ENCODE assay signal across 8 cellular contexts in the genomic region with DNA sequence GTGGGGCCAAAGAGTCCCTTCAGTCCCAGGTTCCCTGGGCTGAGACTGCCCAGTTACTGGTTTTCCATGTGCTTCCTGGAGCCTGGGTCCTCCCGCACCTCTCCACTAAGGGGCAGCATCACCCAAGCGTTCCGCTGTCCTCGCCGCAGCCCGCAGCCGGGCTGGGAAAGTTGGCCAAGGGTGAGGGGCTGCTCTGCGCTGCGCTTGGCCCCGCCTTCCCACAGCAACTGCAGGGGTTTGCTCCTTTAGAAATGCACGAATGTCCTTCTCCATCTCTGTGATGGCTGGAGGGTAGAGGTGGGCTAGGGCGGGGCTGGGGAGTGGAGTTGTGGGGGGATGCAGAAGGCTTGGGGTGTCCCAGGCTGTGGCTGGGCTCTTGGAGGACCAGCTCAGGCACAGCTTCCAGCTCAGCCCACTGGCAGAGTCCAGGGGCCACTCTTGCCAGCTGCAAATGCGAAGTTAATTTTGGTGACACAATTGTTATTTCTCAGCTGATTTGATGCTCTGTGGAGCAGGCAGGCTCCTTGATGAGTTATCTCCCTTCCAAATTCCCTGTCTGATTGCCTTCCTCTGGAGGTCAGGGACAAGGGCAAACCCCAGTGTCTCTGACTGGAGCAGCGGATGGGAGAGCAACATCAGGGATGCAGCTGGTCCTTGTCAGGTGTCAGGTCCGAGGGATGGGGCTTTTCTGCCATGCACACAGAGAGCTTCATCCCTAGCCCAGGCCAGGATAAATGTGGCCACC.
DNase-seq lines count a peak whose midpoint lies in the region; ATAC-seq and TF ChIP-seq lines count a peak whose summit lies in the region.

No MANE protein-coding gene starts in this region.

- H3K27me3 Mint-ChIP-seq in activated CD4-positive, alpha-beta T cell treated with anti-CD3 and anti-CD28 coated beads, Interleukin-2, amount 10 ng/mL, durations not matched to agents 24 days and 14 days = no peaks in the 10 kb centered on the region
- H3K27me3 Mint-ChIP-seq in stimulated activated memory B cell treated with anti-CD40 and anti-IgM and Interleukin-4, amounts not matched to agents 10 μg/mL and 1 μg/mL and 100 μg/mL, for 72 hours = no peaks in the 10 kb centered on the region

- ATAC-seq in GM21825 (IDR thresholded peaks at IDR 0.05; ENCODE audit: unreplicated experiment) (peak; percentile 52), HG03159 (IDR thresholded peaks at IDR 0.05; ENCODE audit: unreplicated experiment) (no peak)
- ATAC-seq in stimulated activated memory B cell treated with anti-CD40 and anti-IgM and Interleukin-4, amounts not matched to agents 10 μg/mL and 1 μg/mL and 100 μg/mL, for 72 hours = peak; percentile 58

- H3K4me3 Mint-ChIP-seq in activated CD4-positive, alpha-beta T cell treated with anti-CD3 and anti-CD28 coated beads, Interleukin-2, amount 10 ng/mL, durations not matched to agents 24 days and 14 days = peak overlapping the region; percentile 15
- H3K4me3 Mint-ChIP-seq in stimulated activated memory B cell treated with anti-CD40 and anti-IgM and Interleukin-4, amounts not matched to agents 10 μg/mL and 1 μg/mL and 100 μg/mL, for 72 hours = no peak overlapping the region

- intact Hi-C loops in activated CD4-positive, alpha-beta T cell treated with anti-CD3 and anti-CD28 coated beads, Interleukin-2, amount 10 ng/mL, durations not matched to agents 24 days and 14 days (cut with micrococcal nuclease) = loop anchor here (1.0 to 2.0 kb wide), 2 partner anchors 13 to 131 kb away; no protein-coding TSS in a partner anchor
- intact Hi-C loops in colonic mucosa (cut with DNase I) = loop anchor here (2.0 to 10.0 kb wide), 2 partner anchors 131 to 253 kb away; no protein-coding TSS in a partner anchor

- H3K27me3 ChIP-seq in colonic mucosa (no peaks in the 10 kb centered on the region), liver (ENCODE audit: control insufficient read depth in 4 of 4, insufficient read depth in 4 of 4, low read length in 3 of 4) (no peaks in the 10 kb centered on the region)

- 25% methylated on average over 15 of the region's 15 CpGs for WGBS in liver

- H3K36me3 ChIP-seq in colonic mucosa (no peaks in the 10 kb centered on the region), liver (ENCODE audit: control insufficient read depth in 4 of 4, insufficient read depth in 3 of 4, low read depth in 1 of 4, low read length in 3 of 4) (no peaks in the 10 kb centered on the region)

- H3K9me3 ChIP-seq in colonic mucosa (no peaks in the 10 kb centered on the region), liver (ENCODE audit: control insufficient read depth in 4 of 4, low read length in 3 of 4) (no peaks in the 10 kb centered on the region)

- peak; percentile 76 for TF ChIP-seq CTCF in colonic mucosa (IDR thresholded peaks at IDR 0.05)
- TF ChIP-seq CTCF in liver (IDR thresholded peaks at IDR 0.05; ENCODE audit: low read depth, low read length, missing input control) = peak; percentile 91

- peak; percentile 97 to 99 for TF ChIP-seq RAD21 in liver (IDR thresholded peaks at IDR 0.05)

- DNase-seq in Ammon's horn (ENCODE audit: low spot score) (peak; percentile 84), NCI-H345 (lab: John Stamatoyannopoulos, UW) (peak; percentile 78), colonic mucosa (peak; percentile 69)
- peak; percentile 91 for DNase-seq in activated CD4-positive, alpha-beta T cell treated with anti-CD3 and anti-CD28 coated beads, Interleukin-2, amount 10 ng/mL, durations not matched to agents 24 days and 14 days

- peaks cover 46% of the 10 kb centered on the region for H3K4me1 Mint-ChIP-seq in activated CD4-positive, alpha-beta T cell treated with anti-CD3 and anti-CD28 coated beads, Interleukin-2, amount 10 ng/mL, durations not matched to agents 24 days and 14 days
- peaks cover 53% of the 10 kb centered on the region for H3K4me1 Mint-ChIP-seq in stimulated activated memory B cell treated with anti-CD40 and anti-IgM and Interleukin-4, amounts not matched to agents 10 μg/mL and 1 μg/mL and 100 μg/mL, for 72 hours

- no peak overlapping the region for H3K27ac ChIP-seq in colonic mucosa
- H3K27ac ChIP-seq in liver (ENCODE audit: low read depth in 1 of 2, low read length in 2 of 2) = no peak overlapping the region

- no peak overlapping the region for H3K9ac ChIP-seq in colonic mucosa (ENCODE audit: low read depth in 2 of 2, low read length in 2 of 2)
- no peak overlapping the region for H3K9ac ChIP-seq in liver (ENCODE audit: low read depth in 1 of 2, low read length in 2 of 2)

- H3K4me3 ChIP-seq in colonic mucosa (no peak overlapping the region), liver (ENCODE audit: low read depth in 1 of 3, low read length in 3 of 3) (no peak overlapping the region)

- peak overlapping the region; percentile 60 for H3K27ac Mint-ChIP-seq in activated CD4-positive, alpha-beta T cell treated with anti-CD3 and anti-CD28 coated beads, Interleukin-2, amount 10 ng/mL, durations not matched to agents 24 days and 14 days
- peak overlapping the region; percentile 72 for H3K27ac Mint-ChIP-seq in stimulated activated memory B cell treated with anti-CD40 and anti-IgM and Interleukin-4, amounts not matched to agents 10 μg/mL and 1 μg/mL and 100 μg/mL, for 72 hours

- no peaks in the 10 kb centered on the region for H3K9me3 Mint-ChIP-seq in activated CD4-positive, alpha-beta T cell treated with anti-CD3 and anti-CD28 coated beads, Interleukin-2, amount 10 ng/mL, durations not matched to agents 24 days and 14 days
- H3K9me3 Mint-ChIP-seq in stimulated activated memory B cell treated with anti-CD40 and anti-IgM and Interleukin-4, amounts not matched to agents 10 μg/mL and 1 μg/mL and 100 μg/mL, for 72 hours = no peaks in the 10 kb centered on the region

- H3K4me1 ChIP-seq in colonic mucosa (no peaks in the 10 kb centered on the region), liver (ENCODE audit: control insufficient read depth in 4 of 4, insufficient read depth in 4 of 4, low read length in 3 of 4) (peaks cover 6 to 34% (median 18%) of the 10 kb centered on the region in 4 donors)

- H3K36me3 Mint-ChIP-seq in activated CD4-positive, alpha-beta T cell treated with anti-CD3 and anti-CD28 coated beads, Interleukin-2, amount 10 ng/mL, durations not matched to agents 24 days and 14 days (ENCODE audit: low read depth) = peaks cover 23% of the 10 kb centered on the region
- peaks cover 15% of the 10 kb centered on the region for H3K36me3 Mint-ChIP-seq in stimulated activated memory B cell treated with anti-CD40 and anti-IgM and Interleukin-4, amounts not matched to agents 10 μg/mL and 1 μg/mL and 100 μg/mL, for 72 hours

TF ChIP-seq in liver, 16 proteins besides CTCF, POLR2A, EP300 and RAD21:
- no peak for TF ChIP-seq FOXA1 (IDR thresholded peaks at IDR 0.05)
- TF ChIP-seq GABPA (IDR thresholded peaks at IDR 0.05 in 1 of 2, conservative IDR thresholded peaks at IDR 0.05 in 1 of 2) = no peak
TF ChIP-seq in liver: peak in this region for 0.
